ENCODE assay signal across 2 cellular contexts in the genomic region with DNA sequence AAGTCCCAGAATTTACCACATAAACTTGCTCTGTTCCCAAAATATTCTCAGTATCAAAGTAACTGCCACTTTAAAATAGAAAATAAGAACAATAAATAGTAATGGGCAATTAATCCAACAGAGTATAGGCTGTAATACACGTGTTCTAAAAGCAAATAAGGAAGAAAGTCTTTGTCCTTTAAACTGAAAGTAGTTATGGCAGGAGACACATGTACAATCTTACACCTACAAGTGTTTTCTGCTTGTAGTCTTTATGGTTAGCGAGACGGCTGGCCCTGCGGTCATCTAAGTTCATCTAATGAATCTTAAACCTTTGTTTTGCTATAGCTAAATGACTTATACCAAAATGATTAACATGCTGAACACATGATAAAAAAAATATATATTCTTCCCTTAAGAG.
TF ChIP-seq lines count a peak whose summit lies in the region.

No MANE protein-coding gene starts in this region.

TF ChIP-seq in liver, 16 proteins besides CTCF, POLR2A, EP300 and RAD21:
- TF ChIP-seq RXRA (IDR thresholded peaks at IDR 0.05): no peak
- peak; percentile 6 for TF ChIP-seq FOXA2 (IDR thresholded peaks at IDR 0.05)

TF ChIP-seq in HepG2, 621 proteins besides CTCF, POLR2A, EP300 and RAD21:
- no peak for TF ChIP-seq ZNF501 (CRISPR knock-in tag; IDR thresholded peaks at IDR 0.05)
- no peak for TF ChIP-seq CREB1 (IDR thresholded peaks at IDR 0.05)
- TF ChIP-seq CREB1 (CRISPR knock-in tag; IDR thresholded peaks at IDR 0.05): no peak
